ENCODE assay signal across 14 cellular contexts in the genomic region with DNA sequence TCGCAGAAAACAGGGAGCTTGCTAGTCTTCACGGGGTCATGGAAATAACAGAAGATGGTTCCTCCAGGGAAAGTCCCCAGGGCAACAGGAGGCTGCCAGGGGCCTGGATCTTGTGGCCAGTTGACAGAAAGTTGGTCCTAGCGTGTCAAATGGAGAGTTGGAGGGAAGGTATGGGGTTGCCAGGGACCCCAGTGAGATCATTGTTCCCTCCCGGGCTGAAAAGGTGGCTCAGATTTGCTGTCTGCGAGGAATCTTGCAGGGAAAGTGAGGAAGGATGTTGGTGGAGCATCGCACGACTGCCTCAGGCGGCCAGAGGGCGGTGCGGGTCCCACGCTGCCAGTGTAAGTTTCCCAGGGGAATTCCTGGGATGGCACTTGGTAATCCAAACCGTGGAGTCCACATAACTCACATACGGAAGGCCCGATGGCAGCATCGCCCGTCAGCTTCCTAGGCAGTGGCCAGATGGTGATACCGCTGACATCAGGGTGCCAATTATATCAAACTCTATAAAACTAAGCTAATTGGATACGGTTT.
DNase-seq lines count a peak whose midpoint lies in the region; ATAC-seq lines count a peak whose summit lies in the region.
"Had no signal": no experiment of that assay in that cellular context is flagged by ENCODE, and none has a peak within 500 bp of the region (broad histone marks: within the 10 kb centered on the region; RNA-seq: fewer than 3 reads in every experiment).

No MANE protein-coding gene starts in this region.

- H3K36me3 Mint-ChIP-seq in activated T-cell treated with anti-CD3 and anti-CD28 coated beads, Interleukin-2, amount 50 U/mL, for 24 hours (ENCODE audit: low read depth): peaks cover 95% of the 10 kb centered on the region
- H3K36me3 Mint-ChIP-seq in T-helper 17 cell (ENCODE audit: low read depth): no peaks in the 10 kb centered on the region
- H3K36me3 Mint-ChIP-seq in stimulated activated naive B cell treated with anti-CD40 and anti-IgM and Interleukin-4, amounts not matched to agents 10 μg/mL and 1 μg/mL and 100 μg/mL, for 72 hours: peaks cover 80 to 92% of the 10 kb centered on the region in 2 donors

- no peak for ATAC-seq in T-helper 17 cell
- no peak for ATAC-seq in stimulated activated naive B cell treated with anti-CD40 and anti-IgM and Interleukin-4, amounts not matched to agents 10 μg/mL and 1 μg/mL and 100 μg/mL, for 72 hours (replicated peaks)

- DNase-seq in activated T-cell treated with anti-CD3 and anti-CD28 coated beads, Interleukin-2, amount 50 U/mL, for 24 hours: no peak
- DNase-seq in activated T-cell treated with anti-CD3 and anti-CD28 coated beads, Interleukin-2, amount 50 U/mL, for 1 hour: no peak
- no peak for DNase-seq in T-helper 17 cell
- DNase-seq in foreskin melanocyte: peak; percentile 38
- DNase-seq in stimulated activated naive B cell treated with anti-CD40 and anti-IgM and Interleukin-4, amounts not matched to agents 10 μg/mL and 1 μg/mL and 100 μg/mL, for 72 hours: no peak
- DNase-seq in stimulated activated CD8-positive, alpha-beta memory T cell treated with anti-CD3 and anti-CD28 coated beads, Interleukin-4, amount 100 ng/mL, for 48 hours: no peak
- no peak for DNase-seq in stimulated activated naive CD4-positive, alpha-beta T cell (lab: John Stamatoyannopoulos, UW)
- no peak for DNase-seq in NCI-H526 treated with DMSO at 0.1 percent for 48 hours (lab: John Stamatoyannopoulos, UW)
- DNase-seq: activated CD4-positive, alpha-beta T cell treated with anti-CD3 and anti-CD28 coated beads, Interleukin-2, amount 50 U/mL, for 48 hours; cerebellar nuclear complex; IMR-90; NK-92 treated with Interleukin-12 subunit alpha and Interleukin-12 subunit beta, amount 100 ng/mL, for 24 hours; ovary had no signal

- peaks cover 99% of the 10 kb centered on the region for H3K4me1 Mint-ChIP-seq in activated T-cell treated with anti-CD3 and anti-CD28 coated beads, Interleukin-2, amount 50 U/mL, for 24 hours (ENCODE audit: low read depth)
- H3K4me1 Mint-ChIP-seq in T-helper 17 cell: peaks cover 83% of the 10 kb centered on the region
- H3K4me1 Mint-ChIP-seq in stimulated activated naive B cell treated with anti-CD40 and anti-IgM and Interleukin-4, amounts not matched to agents 10 μg/mL and 1 μg/mL and 100 μg/mL, for 72 hours: peaks cover 74 to 98% of the 10 kb centered on the region in 2 donors

- no peaks in the 10 kb centered on the region for H3K9me3 ChIP-seq in T-helper 17 cell (ENCODE audit: control insufficient read depth, low read length, poor library complexity, severe bottlenecking)
- H3K9me3 ChIP-seq: ovary, suprapubic skin had no signal

- no peak overlapping the region for H3K4me3 Mint-ChIP-seq in activated T-cell treated with anti-CD3 and anti-CD28 coated beads, Interleukin-2, amount 50 U/mL, for 24 hours
- H3K4me3 Mint-ChIP-seq in T-helper 17 cell: peak overlapping the region; percentile 88
- peak overlapping the region; percentile 80 to 84 for H3K4me3 Mint-ChIP-seq in stimulated activated naive B cell treated with anti-CD40 and anti-IgM and Interleukin-4, amounts not matched to agents 10 μg/mL and 1 μg/mL and 100 μg/mL, for 72 hours

- H3K27me3 Mint-ChIP-seq in activated T-cell treated with anti-CD3 and anti-CD28 coated beads, Interleukin-2, amount 50 U/mL, for 24 hours: no peaks in the 10 kb centered on the region
- H3K27me3 Mint-ChIP-seq in T-helper 17 cell: no peaks in the 10 kb centered on the region
- no peaks in the 10 kb centered on the region for H3K27me3 Mint-ChIP-seq in stimulated activated naive B cell treated with anti-CD40 and anti-IgM and Interleukin-4, amounts not matched to agents 10 μg/mL and 1 μg/mL and 100 μg/mL, for 72 hours

- H3K9me3 Mint-ChIP-seq in activated T-cell treated with anti-CD3 and anti-CD28 coated beads, Interleukin-2, amount 50 U/mL, for 24 hours: no peaks in the 10 kb centered on the region
- no peaks in the 10 kb centered on the region for H3K9me3 Mint-ChIP-seq in stimulated activated naive B cell treated with anti-CD40 and anti-IgM and Interleukin-4, amounts not matched to agents 10 μg/mL and 1 μg/mL and 100 μg/mL, for 72 hours

- peak overlapping the region; percentile 97 for H3K27ac Mint-ChIP-seq in activated T-cell treated with anti-CD3 and anti-CD28 coated beads, Interleukin-2, amount 50 U/mL, for 24 hours
- H3K27ac Mint-ChIP-seq in T-helper 17 cell: peak overlapping the region; percentile 96
- H3K27ac Mint-ChIP-seq in stimulated activated naive B cell treated with anti-CD40 and anti-IgM and Interleukin-4, amounts not matched to agents 10 μg/mL and 1 μg/mL and 100 μg/mL, for 72 hours: peak overlapping the region; percentile 94
